16 cellular contexts compared by ENCODE assay signal in the genomic region with DNA sequence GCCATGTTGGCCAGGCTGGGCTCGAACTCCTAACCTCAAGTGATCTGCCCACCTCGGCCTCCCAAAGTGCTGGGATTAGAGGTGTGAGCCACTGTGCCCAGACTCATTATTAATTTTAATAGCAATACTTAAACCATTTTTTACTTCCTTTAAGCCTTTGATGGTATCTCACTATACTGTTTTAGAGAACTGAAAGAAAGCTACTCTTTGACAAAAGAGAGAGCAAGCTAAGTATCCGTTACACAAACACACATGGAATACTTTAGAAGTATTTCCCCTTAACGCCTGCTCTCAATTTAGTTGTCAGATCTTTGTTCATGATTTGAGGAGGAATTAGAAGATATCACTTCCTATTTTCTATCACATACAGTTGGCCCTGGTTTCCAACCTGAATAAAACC.
"Had no signal": no experiment of that assay in that cellular context is flagged by ENCODE, and none has a peak within 500 bp of the region (broad histone marks: within the 10 kb centered on the region; RNA-seq: fewer than 3 reads in every experiment).

No MANE protein-coding gene starts in this region.

- H3K27me3 Mint-ChIP-seq: activated naive CD8-positive, alpha-beta T cell treated with anti-CD3 and anti-CD28 coated beads, Interleukin-2, amount 10 ng/mL, durations not matched to agents 7 days and 5 days; central memory CD8-positive, alpha-beta T cell; naive thymus-derived CD4-positive, alpha-beta T cell had no signal

- DNase-seq: activated CD4-positive, alpha-beta T cell treated with anti-CD3 and anti-CD28 coated beads for 48 hours; activated CD8-positive, alpha-beta memory T cell treated with anti-CD3 and anti-CD28 coated beads, Interleukin-2, amount 50 U/mL, for 48 hours; activated gamma-delta T cell treated with Interleukin-2 at 50 U/mL for 16 hours; activated naive CD8-positive, alpha-beta T cell treated with anti-CD3 and anti-CD28 coated beads, Interleukin-2, amount 10 ng/mL, durations not matched to agents 7 days and 5 days; activated T-cell treated with anti-CD3 and anti-CD28 coated beads, Interleukin-2, amount 50 U/mL, for 72 hours; brain microvascular endothelial cell; mammary epithelial cell; naive thymus-derived CD4-positive, alpha-beta T cell; ovary; stomach had no signal

- H3K4me1 ChIP-seq: stomach had no signal

- H3K4me3 ChIP-seq: coronary artery, ovary, stomach, thoracic aorta had no signal

- ATAC-seq: activated T-cell treated with anti-CD3 and anti-CD28 coated beads, Interleukin-2, amount 50 U/mL, for 72 hours; esophagus mucosa; left lobe of liver; naive thymus-derived CD4-positive, alpha-beta T cell; sciatic nerve had no signal

- H3K27me3 ChIP-seq: brain microvascular endothelial cell, ovary, stomach had no signal

- H3K27ac Mint-ChIP-seq: activated naive CD8-positive, alpha-beta T cell treated with anti-CD3 and anti-CD28 coated beads, Interleukin-2, amount 10 ng/mL, durations not matched to agents 7 days and 5 days; activated T-cell treated with anti-CD3 and anti-CD28 coated beads, Interleukin-2, amount 50 U/mL, for 72 hours; naive thymus-derived CD4-positive, alpha-beta T cell had no signal

- H3K4me3 Mint-ChIP-seq: activated naive CD8-positive, alpha-beta T cell treated with anti-CD3 and anti-CD28 coated beads, Interleukin-2, amount 10 ng/mL, durations not matched to agents 7 days and 5 days; activated T-cell treated with anti-CD3 and anti-CD28 coated beads, Interleukin-2, amount 50 U/mL, for 72 hours; central memory CD8-positive, alpha-beta T cell; naive thymus-derived CD4-positive, alpha-beta T cell had no signal

- H3K27ac ChIP-seq: brain microvascular endothelial cell, coronary artery, ovary, stomach, thoracic aorta had no signal

- H3K9me3 ChIP-seq: ovary, stomach, thoracic aorta had no signal

- H3K9me3 Mint-ChIP-seq: activated naive CD8-positive, alpha-beta T cell treated with anti-CD3 and anti-CD28 coated beads, Interleukin-2, amount 10 ng/mL, durations not matched to agents 7 days and 5 days; activated T-cell treated with anti-CD3 and anti-CD28 coated beads, Interleukin-2, amount 50 U/mL, for 72 hours; central memory CD8-positive, alpha-beta T cell had no signal

- H3K36me3 ChIP-seq: brain microvascular endothelial cell, ovary, thoracic aorta had no signal
